In the genomic region with DNA sequence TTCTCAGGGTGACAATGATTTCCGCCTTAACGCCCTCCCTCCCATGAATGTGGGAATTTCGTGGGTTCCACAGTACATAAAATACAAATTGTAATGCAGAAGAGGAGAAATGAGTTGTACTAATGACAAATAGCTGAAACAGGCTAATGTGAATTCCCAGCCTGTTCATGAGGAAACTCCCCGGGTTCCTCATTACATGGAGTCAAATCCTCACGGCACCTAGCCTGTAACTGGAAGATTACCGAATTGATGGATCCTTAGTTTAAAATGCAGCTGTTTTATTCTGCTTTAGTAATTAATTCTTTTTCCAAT, we compare ENCODE assay signal across 20 cellular contexts. TPM values are rescaled to one million over a fixed set of nuclear protein-coding genes. Genes with fewer than 3 reads are reported as not detected.
DNase-seq lines count a peak whose midpoint lies in the region; FAIRE-seq and TF ChIP-seq lines count a peak whose summit lies in the region.
"Had no signal": no experiment of that assay in that cellular context is flagged by ENCODE, and none has a peak within 500 bp of the region (broad histone marks: within the 10 kb centered on the region; RNA-seq: fewer than 3 reads in every experiment).

No MANE protein-coding gene starts in this region.

- H3K9me1 ChIP-seq in endothelial cell of umbilical vein (replicated peaks; ENCODE audit: control insufficient read depth, extremely low read depth, insufficient read depth, low read length), result no peaks in the 10 kb centered on the region

- H2AFZ ChIP-seq in endothelial cell of umbilical vein (ENCODE audit: low read depth, low read length), result no peak overlapping the region

- H3K9me3 ChIP-seq in SK-N-MC (ENCODE audit: low read depth, low read length) (no peaks in the 10 kb centered on the region), endothelial cell of umbilical vein (replicated peaks; ENCODE audit: control insufficient read depth, insufficient read depth, low read length) (no peaks in the 10 kb centered on the region), prostate gland (no peaks in the 10 kb centered on the region), Peyer's patch (no peaks in the 10 kb centered on the region)
- H3K9me3 ChIP-seq: adrenal gland had no signal

- dilution Hi-C loops in endothelial cell of umbilical vein (cut with MboI; ENCODE audit: extremely low pct_ligation_motif_present, low sequenced_read_pairs), result no loop called here

- H3K27ac ChIP-seq in SK-N-MC, result peak overlapping the region; percentile 84
- no peak overlapping the region for H3K27ac ChIP-seq in endothelial cell of umbilical vein (ENCODE audit: insufficient read depth, low read depth, low read length)
- peak overlapping the region; percentile 32 for H3K27ac ChIP-seq in prostate gland
- peak overlapping the region in 1 of 4 donors; percentile 51 for H3K27ac ChIP-seq in Peyer's patch

- no peak for TF ChIP-seq POLR2A in endothelial cell of umbilical vein (IDR thresholded peaks at IDR 0.05; ENCODE audit: low read depth, low read length)
- TF ChIP-seq POLR2A in prostate gland (IDR thresholded peaks at IDR 0.05), result no peak
- TF ChIP-seq POLR2A in Peyer's patch (IDR thresholded peaks at IDR 0.05), result no peak

- 66% methylated on average over 6 of the region's 6 CpGs for WGBS in prostate gland

- no peaks in the 10 kb centered on the region for H3K27me3 ChIP-seq in endothelial cell of umbilical vein (ENCODE audit: control insufficient read depth in 2 of 2, insufficient read depth in 2 of 2, low read length in 2 of 2)
- no peaks in the 10 kb centered on the region for H3K27me3 ChIP-seq in prostate gland (replicated peaks; ENCODE audit: insufficient read depth)
- no peaks in the 10 kb centered on the region for H3K27me3 ChIP-seq in Peyer's patch
- H3K27me3 ChIP-seq: adrenal gland had no signal

- H3K4me3 ChIP-seq in SK-N-MC, result peak overlapping the region; percentile 16
- H3K4me3 ChIP-seq in endothelial cell of umbilical vein (replicated peaks in 1 of 3; ENCODE audit: insufficient read depth in 1 of 3, low read depth in 1 of 3, low read length in 3 of 3), result no peak overlapping the region
- no peak overlapping the region for H3K4me3 ChIP-seq in prostate gland
- H3K4me3 ChIP-seq in Peyer's patch, result no peak overlapping the region
- H3K4me3 ChIP-seq: adrenal gland had no signal

- no peaks in the 10 kb centered on the region for H4K20me1 ChIP-seq in endothelial cell of umbilical vein (replicated peaks; ENCODE audit: control insufficient read depth, extremely low read depth, insufficient read depth, low read length)

- BruUV-seq in endothelial cell of umbilical vein (replicated peaks; lab: Mats Ljungman, UMichigan), result no TSS peak

- TF ChIP-seq CTCF in endothelial cell of umbilical vein (IDR thresholded peaks at IDR 0.05; ENCODE audit: extremely low read depth in 1 of 2, insufficient read depth in 1 of 2, low read depth in 1 of 2, low read length in 2 of 2) (no peak), prostate gland (IDR thresholded peaks at IDR 0.05) (no peak), Peyer's patch (IDR thresholded peaks at IDR 0.05) (no peak)

- H3K4me2 ChIP-seq in endothelial cell of umbilical vein (ENCODE audit: insufficient read depth, low read length), result no peak overlapping the region

- CTCF ChIA-PET in endothelial cell of umbilical vein (lab: Charles Lee), result no interaction called here

- H3K36me3 ChIP-seq in SK-N-MC (ENCODE audit: insufficient read depth, low read length), result no peaks in the 10 kb centered on the region; the same call in 1 of the 2 replicates
- H3K36me3 ChIP-seq in endothelial cell of umbilical vein (ENCODE audit: control insufficient read depth in 2 of 2, extremely low read depth in 1 of 2, insufficient read depth in 2 of 2, low read length in 2 of 2), result no peaks in the 10 kb centered on the region
- no peaks in the 10 kb centered on the region for H3K36me3 ChIP-seq in prostate gland
- H3K36me3 ChIP-seq in Peyer's patch, result no peaks in the 10 kb centered on the region
- H3K36me3 ChIP-seq: adrenal gland had no signal

- H3K4me1 ChIP-seq in endothelial cell of umbilical vein (ENCODE audit: control insufficient read depth, extremely low read depth, insufficient read depth, low read length) (peaks cover 17% of the 10 kb centered on the region), prostate gland (replicated peaks) (no peaks in the 10 kb centered on the region), Peyer's patch (no peaks in the 10 kb centered on the region)

- H3K9ac ChIP-seq in SK-N-MC (ENCODE audit: insufficient read length), result peak overlapping the region; percentile 0
- H3K9ac ChIP-seq in endothelial cell of umbilical vein (replicated peaks; ENCODE audit: extremely low read depth, insufficient read depth, low read length), result no peak overlapping the region

- FAIRE-seq in endothelial cell of umbilical vein (lab: Jason Lieb, UNC), result no peak
- FAIRE-seq: TTC549 had no signal

- intact Hi-C loops in endothelial cell of umbilical vein (cut with micrococcal nuclease) (no loop called here), prostate gland (cut with DNase I) (no loop called here)

- no peaks in the 10 kb centered on the region for H3K79me2 ChIP-seq in endothelial cell of umbilical vein (ENCODE audit: control insufficient read depth, insufficient read depth, low read length)

- POLR2A ChIA-PET in endothelial cell of umbilical vein (lab: Charles Lee), result no interaction called here

- DNase-seq in SK-N-MC (ENCODE audit: low read depth, low spot score) (no peak), endothelial cell of umbilical vein (ENCODE audit: low read depth, low spot score) (peak; percentile 12), kidney tubule cell (ENCODE audit: low spot score) (peak; percentile 44), prostate gland (ENCODE audit: low spot score) (no peak), Peyer's patch (no peak), pons (ENCODE audit: low spot score) (no peak), NCI-H1694 (lab: John Stamatoyannopoulos, UW) (no peak), Kasumi-1 (lab: John Stamatoyannopoulos, UW) (no peak)
- DNase-seq: activated CD4-positive, alpha-beta T cell treated with anti-CD3 and anti-CD28 coated beads, Interleukin-2, amount 10 ng/mL, durations not matched to agents 24 days and 14 days; activated CD8-positive, alpha-beta memory T cell treated with anti-CD3 and anti-CD28 coated beads, Interleukin-2, amount 50 U/mL, for 4 hours; activated gamma-delta T cell; foreskin melanocyte; IMR-90; naive B cell; NCI-H187 treated with DMSO at 0.1 percent for 48 hours; stimulated activated CD4-positive, alpha-beta T cell treated with anti-CD3 and anti-CD28 coated beads, Interleukin-1b, Interleukin-23, amount 100 ng/mL, for 48 hours; stimulated activated naive CD8-positive, alpha-beta T cell treated with anti-CD3 and anti-CD28 coated beads, Interleukin-15, Interleukin-2, amounts not matched to agents 100 U/mL and 50 U/mL, for 24 hours; SW 1271 had no signal

TF ChIP-seq in endothelial cell of umbilical vein, 7 proteins besides CTCF, POLR2A, EP300 and RAD21:
- TF ChIP-seq, protein P1, sequence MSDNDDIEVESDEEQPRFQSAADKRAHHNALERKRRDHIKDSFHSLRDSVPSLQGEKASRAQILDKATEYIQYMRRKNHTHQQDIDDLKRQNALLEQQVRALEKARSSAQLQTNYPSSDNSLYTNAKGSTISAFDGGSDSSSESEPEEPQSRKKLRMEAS (IDR thresholded peaks at IDR 0.05; ENCODE audit: insufficient read depth, insufficient read length), result no peak
- TF ChIP-seq MYC (IDR thresholded peaks at IDR 0.05; ENCODE audit: low read depth, low read length), result no peak
- TF ChIP-seq GATA2 (IDR thresholded peaks at IDR 0.05; ENCODE audit: insufficient read depth, insufficient read length, low read depth, low read length), result no peak
- TF ChIP-seq POLR2AphosphoS5 (IDR thresholded peaks at IDR 0.05; ENCODE audit: insufficient read depth, low read depth, low read length), result no peak
- TF ChIP-seq FOS (IDR thresholded peaks at IDR 0.05; ENCODE audit: borderline replicate concordance, insufficient read depth, low read length), result no peak
- no peak for TF ChIP-seq JUN (IDR thresholded peaks at IDR 0.05; ENCODE audit: borderline replicate concordance, insufficient read depth, insufficient read length, low read depth)
- TF ChIP-seq EZH2 (IDR thresholded peaks at IDR 0.05; ENCODE audit: borderline replicate concordance, low read depth, low read length, severe bottlenecking), result no peak

RNA-seq across cellular contexts. Expression of gene MEIS2, which starts 43.5 kb away (rescaled TPM):
- total RNA-seq in endothelial cell of umbilical vein (22.5 and 27.1 TPM in 2 replicates), prostate gland (10 to 100 TPM; 53.4 to 73.2 TPM), Peyer's patch (10 to 100 TPM in 3 of 4 donors, 1 to 10 TPM in 1; 7.5 to 40.4 (median 21.2) TPM)
- polyA plus RNA-seq in endothelial cell of umbilical vein, result 26.2 and 28.4 TPM in 2 replicates
- polyA plus RNA-seq in endothelial cell of umbilical vein (2011; cell fraction: cytosol; rRNA removed), result 25.7 and 32.1 TPM in 2 replicates
- 56.8 and 67.4 TPM in 2 replicates for polyA plus RNA-seq in endothelial cell of umbilical vein (2011; cell fraction: nucleus; rRNA removed)
- 21.0 and 23.7 TPM in 2 replicates for polyA plus RNA-seq in endothelial cell of umbilical vein (2012)
- polyA minus RNA-seq in endothelial cell of umbilical vein, result 42.7 and 61.4 TPM in 2 replicates
- polyA minus RNA-seq in endothelial cell of umbilical vein (2011; cell fraction: cytosol; rRNA and poly(A)+ RNA removed), result 6.8 TPM
- polyA minus RNA-seq in endothelial cell of umbilical vein (2011; cell fraction: nucleus; rRNA and poly(A)+ RNA removed), result 122 and 143 TPM in 2 replicates
- total RNA-seq: activated CD4-positive, alpha-beta T cell treated with anti-CD3 and anti-CD28 coated beads, Interleukin-2, amount 10 ng/mL, durations not matched to agents 24 days and 14 days had no signal

Comparison
In these comparisons a context has a peak if more than half of its experiments do, and no peak if none do; other contexts are left out.
1. DNase-seq: peak in endothelial cell of umbilical vein (single experiment) and kidney tubule cell (single experiment); none in SK-N-MC (single experiment), prostate gland (single experiment), Peyer's patch (0 of 3), pons (single experiment), NCI-H1694 (single experiment) and Kasumi-1 (0 of 2).